In genomic region chr6:116996842-116997241, GRCh38 we compare ENCODE assay signal across 23 cellular contexts.
"Had no signal": no experiment of that assay in that cellular context is flagged by ENCODE, and none has a peak within 500 bp of the region (broad histone marks: within the 10 kb centered on the region; RNA-seq: fewer than 3 reads in every experiment).

No MANE protein-coding gene starts in this region.

- H3K36me3 Mint-ChIP-seq: memory B cell; stimulated activated naive B cell treated with anti-CD40 and anti-IgM and Interleukin-4, amounts not matched to agents 10 μg/mL and 1 μg/mL and 100 μg/mL, for 72 hours had no signal

- H3K79me2 ChIP-seq: parathyroid adenoma had no signal

- H3K27ac ChIP-seq: foreskin keratinocyte, left ventricle myocardium inferior, lower lobe of right lung, parathyroid adenoma, right atrium auricular region, sigmoid colon, skin epidermis, testis, transverse colon had no signal

- H3K9ac ChIP-seq: parathyroid adenoma had no signal

- ATAC-seq: effector memory CD8-positive, alpha-beta T cell; foreskin keratinocyte; lower lobe of right lung; stimulated activated naive B cell treated with anti-CD40 and anti-IgM and Interleukin-4, amounts not matched to agents 10 μg/mL and 1 μg/mL and 100 μg/mL, for 72 hours; stimulated activated naive CD8-positive, alpha-beta T cell treated with anti-CD3 and anti-CD28 coated beads, Interleukin-15, amount 100 ng/mL, for 72 hours had no signal

- DNase-seq: cerebellar nuclear complex; effector memory CD8-positive, alpha-beta T cell; erythroblast; foreskin keratinocyte; head of caudate nucleus; hippocampal formation; islet precursor cell; left ventricle myocardium inferior; lower lobe of right lung; midbrain; sigmoid colon; stimulated activated CD4-positive, alpha-beta T cell treated with anti-CD3 and anti-CD28 coated beads, Interleukin-2, amount 100 ng/mL, for 24 hours; stimulated activated CD4-positive, alpha-beta T cell treated with anti-CD3 and anti-CD28 coated beads, Interleukin-4, amount 100 ng/mL, for 4 hours; stimulated activated naive B cell treated with anti-CD40 and anti-IgM and Interleukin-4, amounts not matched to agents 10 μg/mL and 1 μg/mL and 100 μg/mL, for 72 hours; stimulated activated naive CD8-positive, alpha-beta T cell treated with anti-CD3 and anti-CD28 coated beads, Interleukin-15, amount 100 ng/mL, for 72 hours; testis; transverse colon had no signal

- H3K4me1 Mint-ChIP-seq: memory B cell; nephron; stimulated activated naive B cell treated with anti-CD40 and anti-IgM and Interleukin-4, amounts not matched to agents 10 μg/mL and 1 μg/mL and 100 μg/mL, for 72 hours; stimulated activated naive CD8-positive, alpha-beta T cell treated with anti-CD3 and anti-CD28 coated beads, Interleukin-15, amount 100 ng/mL, for 72 hours had no signal

- H2AFZ ChIP-seq: parathyroid adenoma had no signal

- H3K4me3 ChIP-seq: left ventricle myocardium inferior, lower lobe of right lung, right atrium auricular region, sigmoid colon, skin epidermis, testis, transverse colon had no signal

- H3K4me1 ChIP-seq: foreskin keratinocyte, left ventricle myocardium inferior, lower lobe of right lung, parathyroid adenoma, right atrium auricular region, sigmoid colon, testis, transverse colon had no signal

- H3K27me3 ChIP-seq: foreskin keratinocyte, right atrium auricular region, sigmoid colon, testis, transverse colon had no signal

- H3K27ac Mint-ChIP-seq: dendritic cell treated with granulocyte-macrophage colony-stimulating factor and Interleukin-4, amounts not matched to agents 40 ng/mL and 50 ng/mL, for 4 days; effector memory CD8-positive, alpha-beta T cell; memory B cell; nephron; stimulated activated naive B cell treated with anti-CD40 and anti-IgM and Interleukin-4, amounts not matched to agents 10 μg/mL and 1 μg/mL and 100 μg/mL, for 72 hours had no signal

- H3K27me3 Mint-ChIP-seq: dendritic cell treated with granulocyte-macrophage colony-stimulating factor and Interleukin-4, amounts not matched to agents 40 ng/mL and 50 ng/mL, for 4 days; effector memory CD8-positive, alpha-beta T cell; memory B cell; stimulated activated naive B cell treated with anti-CD40 and anti-IgM and Interleukin-4, amounts not matched to agents 10 μg/mL and 1 μg/mL and 100 μg/mL, for 72 hours; stimulated activated naive CD8-positive, alpha-beta T cell treated with anti-CD3 and anti-CD28 coated beads, Interleukin-15, amount 100 ng/mL, for 72 hours had no signal

- H3K36me3 ChIP-seq: left ventricle myocardium inferior, lower lobe of right lung, right atrium auricular region, sigmoid colon, transverse colon had no signal

- H3K4me3 Mint-ChIP-seq: dendritic cell treated with granulocyte-macrophage colony-stimulating factor and Interleukin-4, amounts not matched to agents 40 ng/mL and 50 ng/mL, for 4 days; effector memory CD8-positive, alpha-beta T cell; memory B cell; nephron; stimulated activated naive B cell treated with anti-CD40 and anti-IgM and Interleukin-4, amounts not matched to agents 10 μg/mL and 1 μg/mL and 100 μg/mL, for 72 hours; stimulated activated naive CD8-positive, alpha-beta T cell treated with anti-CD3 and anti-CD28 coated beads, Interleukin-15, amount 100 ng/mL, for 72 hours had no signal

- H3K9me3 ChIP-seq: lower lobe of right lung, right atrium auricular region, sigmoid colon, testis, transverse colon had no signal

- H3K9me3 Mint-ChIP-seq: dendritic cell treated with granulocyte-macrophage colony-stimulating factor and Interleukin-4, amounts not matched to agents 40 ng/mL and 50 ng/mL, for 4 days; memory B cell had no signal
